Comparison of ENCODE assay signal across 34 cellular contexts in the genomic region with DNA sequence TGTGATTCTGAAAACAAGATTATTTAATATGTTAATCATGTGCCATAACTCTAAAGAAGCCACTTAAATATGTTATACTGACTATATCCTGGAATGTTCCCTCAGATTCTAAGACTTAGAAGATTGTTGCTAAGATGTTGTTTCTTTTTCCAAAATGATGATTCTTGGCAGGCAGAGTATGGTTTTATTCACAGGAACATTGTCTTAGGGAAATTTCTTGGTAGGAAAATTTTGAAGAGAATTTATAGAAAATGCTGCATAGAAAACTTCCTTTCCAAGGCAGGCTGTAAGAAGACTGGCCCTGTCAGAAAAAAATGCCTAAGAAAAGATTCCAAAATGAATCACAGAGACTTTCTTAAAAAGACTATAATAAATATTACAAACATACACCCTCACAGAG.
DNase-seq lines count a peak whose midpoint lies in the region; ATAC-seq and TF ChIP-seq lines count a peak whose summit lies in the region.
"Had no signal": no experiment of that assay in that cellular context is flagged by ENCODE, and none has a peak within 500 bp of the region (broad histone marks: within the 10 kb centered on the region; RNA-seq: fewer than 3 reads in every experiment).

No MANE protein-coding gene starts in this region.

- H4K20me1 ChIP-seq in SK-N-SH (ENCODE audit: insufficient read depth) = no peaks in the 10 kb centered on the region

- H3K27me3 ChIP-seq in SK-N-SH (ENCODE audit: insufficient read depth) (no peaks in the 10 kb centered on the region), esophagus squamous epithelium (no peaks in the 10 kb centered on the region), sigmoid colon (no peaks in the 10 kb centered on the region), tibial nerve (no peaks in the 10 kb centered on the region)
- H3K27me3 ChIP-seq: foreskin keratinocyte, MG63 had no signal

- no peak for DNase-seq in SK-N-SH
- no peak for DNase-seq in esophagus squamous epithelium (lab: John Stamatoyannopoulos, UW)
- no peak for DNase-seq in sigmoid colon
- no peak for DNase-seq in tibial nerve (ENCODE audit: low spot score in 2 of 2)
- no peak for DNase-seq in effector CD4-positive, alpha-beta T cell
- no peak for DNase-seq in activated CD8-positive, alpha-beta memory T cell treated with anti-CD3 and anti-CD28 coated beads, Interleukin-2, amount 50 U/mL, for 48 hours
- DNase-seq in NK-92 treated with Interleukin-12 subunit alpha and Interleukin-12 subunit beta, amount 100 ng/mL, for 24 hours (lab: John Stamatoyannopoulos, UW) = no peak
- DNase-seq: activated CD4-positive, alpha-beta T cell treated with anti-CD3 and anti-CD28 coated beads for 36 hours; activated CD8-positive, alpha-beta T cell treated with anti-CD3 and anti-CD28 coated beads for 36 hours; activated naive CD4-positive, alpha-beta T cell treated with anti-CD3 and anti-CD28 coated beads, Interleukin-2, amount 10 ng/mL, durations not matched to agents 7 days and 5 days; anterior cingulate cortex; C1 segment of cervical spinal cord; COR-L47; cortex of kidney; DMS53; endodermal cell; foreskin keratinocyte; HCEC 1CT; kidney glomerular epithelial cell; MG63; NCI-H1105; NCI-H1930; NCI-H2171 treated with DMSO at 0.1 percent for 48 hours; NCI-H69; PC-9; SHP77 treated with DMSO at 0.1 percent for 48 hours; small intestine; stimulated activated naive CD4-positive, alpha-beta T cell; SW 1271 had no signal

- H3K9me3 ChIP-seq in SK-N-SH = no peaks in the 10 kb centered on the region; the same call in 1 of the 2 replicates
- H3K9me3 ChIP-seq in esophagus squamous epithelium = no peaks in the 10 kb centered on the region
- H3K9me3 ChIP-seq in sigmoid colon = no peaks in the 10 kb centered on the region
- H3K9me3 ChIP-seq in tibial nerve = no peaks in the 10 kb centered on the region
- H3K9me3 ChIP-seq: MG63 had no signal

- H3K4me3 ChIP-seq in SK-N-SH (ENCODE audit: low read depth in 2 of 2, low read length in 1 of 2) = no peak overlapping the region
- no peak overlapping the region for H3K4me3 ChIP-seq in esophagus squamous epithelium
- no peak overlapping the region for H3K4me3 ChIP-seq in sigmoid colon
- H3K4me3 ChIP-seq in tibial nerve = no peak overlapping the region
- H3K4me3 ChIP-seq: lung, MG63, PC-9 had no signal

- H3K4me2 ChIP-seq in SK-N-SH = no peak overlapping the region
- H3K4me2 ChIP-seq: KMS-11, PC-9 had no signal

- H3K79me2 ChIP-seq in SK-N-SH (ENCODE audit: insufficient read depth) = no peaks in the 10 kb centered on the region

- H3K36me3 ChIP-seq in SK-N-SH (replicated peaks in 1 of 2; ENCODE audit: control insufficient read depth in 1 of 2, insufficient read depth in 2 of 2, low read length in 1 of 2) (no peaks in the 10 kb centered on the region), esophagus squamous epithelium (no peaks in the 10 kb centered on the region), sigmoid colon (no peaks in the 10 kb centered on the region), tibial nerve (no peaks in the 10 kb centered on the region)
- H3K36me3 ChIP-seq: MG63 had no signal

- no peaks in the 10 kb centered on the region for H3K9me2 ChIP-seq in SK-N-SH

- intact Hi-C loops in esophagus squamous epithelium (cut with DNase I) = no loop called here
- intact Hi-C loops in sigmoid colon (cut with DNase I) = loop anchor here (10.0 kb wide), 1 partner anchor 921 kb away; no protein-coding TSS in a partner anchor

- TF ChIP-seq POLR2A in esophagus squamous epithelium (IDR thresholded peaks at IDR 0.05) (no peak), sigmoid colon (IDR thresholded peaks at IDR 0.05) (no peak), tibial nerve (IDR thresholded peaks at IDR 0.05) (no peak)

- H3K4me1 ChIP-seq in SK-N-SH (ENCODE audit: control insufficient read depth in 1 of 2, insufficient read depth in 2 of 2, low read depth in 1 of 2, low read length in 1 of 2) (no peaks in the 10 kb centered on the region; a peak in 1 of 4 replicates), esophagus squamous epithelium (peaks cover 0 to 9% (median 0%) of the 10 kb centered on the region in 3 donors), sigmoid colon (peaks cover 0 to 42% (median 20%) of the 10 kb centered on the region in 4 donors), tibial nerve (peaks cover 0 to 40% (median 4%) of the 10 kb centered on the region in 4 donors)
- H3K4me1 ChIP-seq: foreskin keratinocyte had no signal

- CTCF ChIA-PET in SK-N-SH (lab: Yijun Ruan, JAX) = no interaction called here

- H2AFZ ChIP-seq in SK-N-SH (ENCODE audit: low read depth) = no peak overlapping the region
- H2AFZ ChIP-seq: PC-9 had no signal

- POLR2A ChIA-PET in SK-N-SH (lab: Yijun Ruan, JAX) = no interaction called here

- no peak overlapping the region for H3K9ac ChIP-seq in SK-N-SH
- H3K9ac ChIP-seq: KMS-11 had no signal

- no peaks in the 10 kb centered on the region for H3F3A ChIP-seq in SK-N-SH (replicated peaks; ENCODE audit: insufficient read depth)

- no peak for TF ChIP-seq EP300 in SK-N-SH (IDR thresholded peaks at IDR 0.05; ENCODE audit: borderline replicate concordance in 1 of 2, low read depth in 1 of 2, low read length in 1 of 2)
- TF ChIP-seq EP300 in sigmoid colon (IDR thresholded peaks at IDR 0.05) = peak in 1 of 4 donors; percentile 18
- TF ChIP-seq EP300 in tibial nerve (IDR thresholded peaks at IDR 0.05) = no peak

- no peak for TF ChIP-seq RAD21 in SK-N-SH (IDR thresholded peaks at IDR 0.05; ENCODE audit: low read length)

- TF ChIP-seq CTCF in SK-N-SH (IDR thresholded peaks at IDR 0.05) (no peak), esophagus squamous epithelium (IDR thresholded peaks at IDR 0.05) (no peak), sigmoid colon (IDR thresholded peaks at IDR 0.05) (no peak), tibial nerve (IDR thresholded peaks at IDR 0.05) (no peak)

- peak; percentile 42 for ATAC-seq in SK-N-SH treated with all-trans-retinoic acid at 6 μM for 48 hours
- ATAC-seq: activated CD4-positive, alpha-beta T cell treated with anti-CD3 and anti-CD28 coated beads for 36 hours; activated CD8-positive, alpha-beta T cell treated with anti-CD3 and anti-CD28 coated beads for 36 hours; activated T-helper 17 cell treated with anti-CD3 and anti-CD28 coated beads, Interleukin-2, amount 50 U/mL, for 72 hours; foreskin keratinocyte had no signal

- H3K27ac ChIP-seq in SK-N-SH (ENCODE audit: low read depth in 2 of 2, low read length in 1 of 2) = peak overlapping the region in 1 of 2 experiments; percentile 60; a peak in 1 of 4 replicates
- H3K27ac ChIP-seq in esophagus squamous epithelium = peak overlapping the region in 3 of 4 donors; percentile 11 to 69 (median 54)
- peak overlapping the region; percentile 33 to 75 (median 70) for H3K27ac ChIP-seq in sigmoid colon
- H3K27ac ChIP-seq in tibial nerve = peak overlapping the region; percentile 54 to 84 (median 72)
- H3K27ac ChIP-seq: 22Rv1, foreskin keratinocyte, KMS-11, PC-9 had no signal

TF ChIP-seq in SK-N-SH treated with all-trans-retinoic acid at 6 μM for 48 hours, 23 proteins besides CTCF, POLR2A, EP300 and RAD21 (continues in another document):
- TF ChIP-seq TOX (CRISPR knock-in tag; IDR thresholded peaks at IDR 0.05; ENCODE audit: borderline replicate concordance) (no peak), ZFP3 (CRISPR knock-in tag; IDR thresholded peaks at IDR 0.05) (no peak), TCF4 (CRISPR knock-in tag; IDR thresholded peaks at IDR 0.05; ENCODE audit: borderline replicate concordance) (no peak), ZFP30 (CRISPR knock-in tag; IDR thresholded peaks at IDR 0.05) (no peak)
- TF ChIP-seq, protein P1, sequence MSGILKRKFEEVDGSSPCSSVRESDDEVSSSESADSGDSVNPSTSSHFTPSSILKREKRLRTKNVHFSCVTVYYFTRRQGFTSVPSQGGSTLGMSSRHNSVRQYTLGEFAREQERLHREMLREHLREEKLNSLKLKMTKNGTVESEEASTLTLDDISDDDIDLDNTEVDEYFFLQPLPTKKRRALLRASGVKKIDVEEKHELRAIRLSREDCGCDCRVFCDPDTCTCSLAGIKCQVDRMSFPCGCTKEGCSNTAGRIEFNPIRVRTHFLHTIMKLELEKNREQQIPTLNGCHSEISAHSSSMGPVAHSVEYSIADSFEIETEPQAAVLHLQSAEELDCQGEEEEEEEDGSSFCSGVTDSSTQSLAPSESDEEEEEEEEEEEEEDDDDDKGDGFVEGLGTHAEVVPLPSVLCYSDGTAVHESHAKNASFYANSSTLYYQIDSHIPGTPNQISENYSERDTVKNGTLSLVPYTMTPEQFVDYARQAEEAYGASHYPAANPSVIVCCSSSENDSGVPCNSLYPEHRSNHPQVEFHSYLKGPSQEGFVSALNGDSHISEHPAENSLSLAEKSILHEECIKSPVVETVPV (CRISPR knock-in tag; IDR thresholded peaks at IDR 0.05) = no peak

TF ChIP-seq in SK-N-SH, 30 proteins besides CTCF, POLR2A, EP300 and RAD21:
- TF ChIP-seq MXI1 (IDR thresholded peaks at IDR 0.05; ENCODE audit: low read depth, low read length) = no peak
- no peak for TF ChIP-seq TAF1 (IDR thresholded peaks at IDR 0.05; ENCODE audit: borderline replicate concordance, low read depth, low read length)
- no peak for TF ChIP-seq EZH2phosphoT487 (IDR thresholded peaks at IDR 0.05; ENCODE audit: borderline replicate concordance, low read depth)
- no peak for TF ChIP-seq RFX5 (IDR thresholded peaks at IDR 0.05; ENCODE audit: low read length)
- TF ChIP-seq, protein P2, sequence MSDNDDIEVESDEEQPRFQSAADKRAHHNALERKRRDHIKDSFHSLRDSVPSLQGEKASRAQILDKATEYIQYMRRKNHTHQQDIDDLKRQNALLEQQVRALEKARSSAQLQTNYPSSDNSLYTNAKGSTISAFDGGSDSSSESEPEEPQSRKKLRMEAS (IDR thresholded peaks at IDR 0.05; ENCODE audit: low read depth) = no peak
- no peak for TF ChIP-seq POLR2AphosphoS5 (IDR thresholded peaks at IDR 0.05; ENCODE audit: low read depth, low read length)
- TF ChIP-seq NRF1 (IDR thresholded peaks at IDR 0.05; ENCODE audit: low read depth, low read length) = no peak
